ENCODE assay signal across 1 cellular context in genomic region chr12:52246720-52247621, GRCh38.
TF ChIP-seq lines count a peak whose summit lies in the region.

No MANE protein-coding gene starts in this region.

TF ChIP-seq in IMR-90, 13 proteins besides CTCF, POLR2A, EP300 and RAD21:
- no peak for TF ChIP-seq CHD1 (IDR thresholded peaks at IDR 0.05; ENCODE audit: low read depth, low read length)
- no peak for TF ChIP-seq MXI1 (IDR thresholded peaks at IDR 0.05; ENCODE audit: borderline replicate concordance, low read depth, low read length)
- no peak for TF ChIP-seq RFX5 (IDR thresholded peaks at IDR 0.05; ENCODE audit: low read depth, low read length)
- TF ChIP-seq USF2 (IDR thresholded peaks at IDR 0.05; ENCODE audit: low read depth, low read length), result no peak
- TF ChIP-seq CEBPB (IDR thresholded peaks at IDR 0.05; ENCODE audit: low read depth, low read length), result no peak
- TF ChIP-seq FOS (IDR thresholded peaks at IDR 0.05; ENCODE audit: low read depth, low read length), result no peak
- no peak for TF ChIP-seq SMC3 (IDR thresholded peaks at IDR 0.05; ENCODE audit: low read depth, low read length)
- TF ChIP-seq MAFK (IDR thresholded peaks at IDR 0.05; ENCODE audit: low read depth, low read length), result no peak
- no peak for TF ChIP-seq RCOR1 (IDR thresholded peaks at IDR 0.05; ENCODE audit: insufficient replicate concordance, low read length)
- TF ChIP-seq ELK1 (IDR thresholded peaks at IDR 0.05; ENCODE audit: borderline replicate concordance, low read depth, low read length), result no peak
- no peak for TF ChIP-seq NFE2L2 (IDR thresholded peaks at IDR 0.05; ENCODE audit: low read depth, low read length)
- no peak for TF ChIP-seq MAZ (IDR thresholded peaks at IDR 0.05; ENCODE audit: borderline replicate concordance, low read depth, low read length)
- TF ChIP-seq BHLHE40 (IDR thresholded peaks at IDR 0.05; ENCODE audit: low read depth, low read length), result no peak
